In the genomic region with DNA sequence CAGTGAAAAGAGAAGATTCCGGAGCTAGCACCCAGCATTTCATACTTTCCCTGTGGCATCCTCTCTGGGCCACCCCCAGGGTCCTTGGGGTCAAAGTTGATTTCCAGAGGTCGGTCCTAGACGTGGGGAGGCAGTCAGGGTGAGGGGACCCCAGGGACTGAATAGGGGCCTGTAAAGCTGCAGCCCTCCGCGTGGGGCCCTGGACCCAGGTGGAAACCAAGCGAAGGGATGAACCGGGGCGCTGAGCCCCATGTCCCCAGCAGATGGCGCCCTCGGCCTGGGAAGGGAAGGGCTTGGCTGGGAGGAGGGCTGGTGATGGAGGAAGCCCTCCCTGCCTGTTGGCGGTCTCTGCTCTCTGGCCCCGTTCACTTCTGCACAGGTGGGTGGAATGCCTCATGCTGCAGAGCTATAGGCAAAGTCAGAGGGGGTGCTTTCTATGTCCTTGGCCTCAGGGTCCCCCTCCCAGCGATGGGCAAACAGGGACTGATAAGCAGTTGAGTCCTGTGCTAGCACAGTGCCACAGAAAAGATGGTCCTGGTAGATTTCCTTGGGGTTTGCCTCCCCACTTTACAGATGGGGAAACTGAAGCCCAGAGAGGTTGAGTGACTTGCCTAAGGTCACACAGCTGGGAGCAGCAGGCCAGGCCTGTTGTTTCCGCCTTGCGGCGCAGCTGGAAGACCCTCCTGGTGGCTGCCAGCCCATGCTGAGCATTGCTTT, we compare ENCODE assay signal across 1 cellular context.
A peak's percentile ranks its signal among the peaks of the same experiment; 100 is the strongest.
TF ChIP-seq lines count a peak whose summit lies in the region.

No MANE protein-coding gene starts in this region.

TF ChIP-seq in GM12878, 131 proteins besides CTCF, POLR2A, EP300 and RAD21 (continued from another document):
- TF ChIP-seq YY1 (IDR thresholded peaks at IDR 0.05; ENCODE audit: low read depth, low read length), result peak; percentile 58; the same call in 1 of the 2 replicates
- TF ChIP-seq, protein P1, sequence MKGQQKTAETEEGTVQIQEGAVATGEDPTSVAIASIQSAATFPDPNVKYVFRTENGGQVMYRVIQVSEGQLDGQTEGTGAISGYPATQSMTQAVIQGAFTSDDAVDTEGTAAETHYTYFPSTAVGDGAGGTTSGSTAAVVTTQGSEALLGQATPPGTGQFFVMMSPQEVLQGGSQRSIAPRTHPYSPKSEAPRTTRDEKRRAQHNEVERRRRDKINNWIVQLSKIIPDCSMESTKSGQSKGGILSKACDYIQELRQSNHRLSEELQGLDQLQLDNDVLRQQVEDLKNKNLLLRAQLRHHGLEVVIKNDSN (IDR thresholded peaks at IDR 0.05; ENCODE audit: borderline replicate concordance, extremely low read length, insufficient read depth, low read depth, low read length), result no peak
